In genomic region chr19:41311613-41312012, GRCh38 we compare ENCODE assay signal across 2 cellular contexts.
TF ChIP-seq lines count a peak whose summit lies in the region.

No MANE protein-coding gene starts in this region.

TF ChIP-seq in IMR-90, 13 proteins besides CTCF, POLR2A, EP300 and RAD21:
- TF ChIP-seq NFE2L2 (IDR thresholded peaks at IDR 0.05; ENCODE audit: low read depth, low read length) (no peak), MAFK (IDR thresholded peaks at IDR 0.05; ENCODE audit: low read depth, low read length) (no peak)
- TF ChIP-seq, protein P1, sequence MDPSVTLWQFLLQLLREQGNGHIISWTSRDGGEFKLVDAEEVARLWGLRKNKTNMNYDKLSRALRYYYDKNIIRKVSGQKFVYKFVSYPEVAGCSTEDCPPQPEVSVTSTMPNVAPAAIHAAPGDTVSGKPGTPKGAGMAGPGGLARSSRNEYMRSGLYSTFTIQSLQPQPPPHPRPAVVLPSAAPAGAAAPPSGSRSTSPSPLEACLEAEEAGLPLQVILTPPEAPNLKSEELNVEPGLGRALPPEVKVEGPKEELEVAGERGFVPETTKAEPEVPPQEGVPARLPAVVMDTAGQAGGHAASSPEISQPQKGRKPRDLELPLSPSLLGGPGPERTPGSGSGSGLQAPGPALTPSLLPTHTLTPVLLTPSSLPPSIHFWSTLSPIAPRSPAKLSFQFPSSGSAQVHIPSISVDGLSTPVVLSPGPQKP (IDR thresholded peaks at IDR 0.05; ENCODE audit: borderline replicate concordance, low read depth, low read length): no peak

TF ChIP-seq in GM12878, 131 proteins besides CTCF, POLR2A, EP300 and RAD21:
- TF ChIP-seq MTA3 (IDR thresholded peaks at IDR 0.05; ENCODE audit: borderline replicate concordance, low read length) (no peak), JUND (IDR thresholded peaks at IDR 0.05; ENCODE audit: low read depth, low read length) (no peak), ZNF622 (IDR thresholded peaks at IDR 0.05) (no peak), GABPA (IDR thresholded peaks at IDR 0.05; ENCODE audit: low read depth) (no peak), POLR2AphosphoS5 (IDR thresholded peaks at IDR 0.05; ENCODE audit: low read length) (no peak), PRDM15 (CRISPR knock-in tag; IDR thresholded peaks at IDR 0.05) (no peak), TCF3 (IDR thresholded peaks at IDR 0.05; ENCODE audit: borderline replicate concordance, insufficient read depth, low read depth, low read length) (no peak), ZNF24 (IDR thresholded peaks at IDR 0.05) (no peak), SREBF1 (IDR thresholded peaks at IDR 0.05; ENCODE audit: low read length) (no peak), MXI1 (IDR thresholded peaks at IDR 0.05; ENCODE audit: low read depth, low read length) (no peak), SREBF2 (IDR thresholded peaks at IDR 0.05; ENCODE audit: low read length) (no peak), STAT3 (IDR thresholded peaks at IDR 0.05; ENCODE audit: low read depth, low read length) (no peak), CBX3 (IDR thresholded peaks at IDR 0.05; ENCODE audit: borderline replicate concordance, low read depth) (no peak)
- TF ChIP-seq, protein P2, sequence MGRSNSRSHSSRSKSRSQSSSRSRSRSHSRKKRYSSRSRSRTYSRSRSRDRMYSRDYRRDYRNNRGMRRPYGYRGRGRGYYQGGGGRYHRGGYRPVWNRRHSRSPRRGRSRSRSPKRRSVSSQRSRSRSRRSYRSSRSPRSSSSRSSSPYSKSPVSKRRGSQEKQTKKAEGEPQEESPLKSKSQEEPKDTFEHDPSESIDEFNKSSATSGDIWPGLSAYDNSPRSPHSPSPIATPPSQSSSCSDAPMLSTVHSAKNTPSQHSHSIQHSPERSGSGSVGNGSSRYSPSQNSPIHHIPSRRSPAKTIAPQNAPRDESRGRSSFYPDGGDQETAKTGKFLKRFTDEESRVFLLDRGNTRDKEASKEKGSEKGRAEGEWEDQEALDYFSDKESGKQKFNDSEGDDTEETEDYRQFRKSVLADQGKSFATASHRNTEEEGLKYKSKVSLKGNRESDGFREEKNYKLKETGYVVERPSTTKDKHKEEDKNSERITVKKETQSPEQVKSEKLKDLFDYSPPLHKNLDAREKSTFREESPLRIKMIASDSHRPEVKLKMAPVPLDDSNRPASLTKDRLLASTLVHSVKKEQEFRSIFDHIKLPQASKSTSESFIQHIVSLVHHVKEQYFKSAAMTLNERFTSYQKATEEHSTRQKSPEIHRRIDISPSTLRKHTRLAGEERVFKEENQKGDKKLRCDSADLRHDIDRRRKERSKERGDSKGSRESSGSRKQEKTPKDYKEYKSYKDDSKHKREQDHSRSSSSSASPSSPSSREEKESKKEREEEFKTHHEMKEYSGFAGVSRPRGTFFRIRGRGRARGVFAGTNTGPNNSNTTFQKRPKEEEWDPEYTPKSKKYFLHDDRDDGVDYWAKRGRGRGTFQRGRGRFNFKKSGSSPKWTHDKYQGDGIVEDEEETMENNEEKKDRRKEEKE (IDR thresholded peaks at IDR 0.05): no peak
